ENCODE assay signal across 13 cellular contexts in the genomic region with DNA sequence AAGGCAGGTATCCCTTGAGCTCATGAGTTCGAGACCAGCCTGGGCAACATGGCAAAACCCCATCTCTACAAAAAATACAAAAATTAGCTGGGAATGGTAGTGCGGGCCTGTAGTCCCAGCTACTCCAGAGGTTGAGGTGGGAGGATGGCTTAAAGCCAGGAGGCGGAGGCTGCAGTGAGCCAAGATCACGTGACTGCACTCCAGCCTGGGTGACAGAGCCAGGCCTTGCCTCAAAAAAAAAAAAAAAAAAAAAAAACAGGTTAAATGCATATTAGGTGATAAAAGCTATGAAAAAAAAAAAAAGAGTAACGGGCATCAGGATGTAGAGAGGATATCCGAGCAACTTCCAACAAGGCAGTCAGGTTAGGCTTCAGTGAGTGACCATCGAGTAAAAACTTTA. TPM values are rescaled to one million over a fixed set of nuclear protein-coding genes. Genes with fewer than 3 reads are reported as not detected.
DNase-seq lines count a peak whose midpoint lies in the region; ATAC-seq and TF ChIP-seq lines count a peak whose summit lies in the region.
"Had no signal": no experiment of that assay in that cellular context is flagged by ENCODE, and none has a peak within 500 bp of the region (broad histone marks: within the 10 kb centered on the region; RNA-seq: fewer than 3 reads in every experiment).

No MANE protein-coding gene starts in this region.

- H3K9me3 ChIP-seq in right atrium auricular region = no peaks in the 10 kb centered on the region
- H3K9me3 ChIP-seq in T-helper 17 cell (ENCODE audit: control insufficient read depth, low read length, poor library complexity, severe bottlenecking) = no peaks in the 10 kb centered on the region
- H3K9me3 ChIP-seq in transverse colon = no peaks in the 10 kb centered on the region
- H3K9me3 ChIP-seq in gastroesophageal sphincter = no peaks in the 10 kb centered on the region
- H3K9me3 ChIP-seq: HAP-1 had no signal

- H3K4me1 ChIP-seq in right atrium auricular region (peaks cover 0 to 24% of the 10 kb centered on the region in 2 donors), transverse colon (peaks cover 13 to 23% (median 21%) of the 10 kb centered on the region in 4 donors), gastroesophageal sphincter (peaks cover 0 to 30% (median 16%) of the 10 kb centered on the region in 3 donors)

- peak overlapping the region; percentile 96 for H3K4me3 Mint-ChIP-seq in T-helper 17 cell
- peak overlapping the region in 3 of 5 donors; percentile 57 to 96 (median 64) for H3K4me3 Mint-ChIP-seq in immature natural killer cell

- no peaks in the 10 kb centered on the region for H3K27me3 ChIP-seq in right atrium auricular region
- no peaks in the 10 kb centered on the region for H3K27me3 ChIP-seq in transverse colon
- H3K27me3 ChIP-seq in gastroesophageal sphincter = no peaks in the 10 kb centered on the region

- TF ChIP-seq CTCF in right atrium auricular region (IDR thresholded peaks at IDR 0.05) (no peak), transverse colon (IDR thresholded peaks at IDR 0.05) (no peak), gastroesophageal sphincter (IDR thresholded peaks at IDR 0.05) (no peak)

- no peaks in the 10 kb centered on the region for H3K9me3 Mint-ChIP-seq in immature natural killer cell

- in situ Hi-C loops in transverse colon (cut with MboI; ENCODE audit: low pct_ligation_motif_present in 1 of 4, low pct_unique_long_range_greater_than_20kb in 1 of 4, low sequenced_read_pairs in 3 of 4) = no loop called here

- DNase-seq in left cardiac atrium = peak; percentile 56
- no peak for DNase-seq in right atrium auricular region (ENCODE audit: low spot score)
- DNase-seq in T-helper 17 cell = no peak
- no peak for DNase-seq in immature natural killer cell
- peak; percentile 20 for DNase-seq in transverse colon
- no peak for DNase-seq in HPDE6-E6E7 (ENCODE audit: extremely low spot score)
- DNase-seq: activated T-cell treated with anti-CD3 and anti-CD28 coated beads, Interleukin-2, amount 50 U/mL, for 1 hour; central memory CD4-positive, alpha-beta T cell; NCI-H1930; stimulated activated CD4-positive, alpha-beta T cell treated with anti-CD3 and anti-CD28 coated beads, Interleukin-12 subunit alpha, Interleukin-12 subunit beta, amount 100 ng/mL, for 4 hours had no signal

- TF ChIP-seq EP300 in transverse colon (IDR thresholded peaks at IDR 0.05; ENCODE audit: low read depth) = no peak
- TF ChIP-seq EP300 in gastroesophageal sphincter (IDR thresholded peaks at IDR 0.05) = no peak

- no peaks in the 10 kb centered on the region for H3K36me3 Mint-ChIP-seq in T-helper 17 cell (ENCODE audit: low read depth)
- H3K36me3 Mint-ChIP-seq in immature natural killer cell = no peaks in the 10 kb centered on the region

- H3K4me3 ChIP-seq in right atrium auricular region = no peak overlapping the region
- no peak overlapping the region for H3K4me3 ChIP-seq in transverse colon
- H3K4me3 ChIP-seq in gastroesophageal sphincter = no peak overlapping the region
- H3K4me3 ChIP-seq: HAP-1 had no signal

- H3K27ac Mint-ChIP-seq in T-helper 17 cell (peak overlapping the region; percentile 99), immature natural killer cell (peak overlapping the region in 5 of 6 donors; percentile 12 to 100 (median 97))

- H3K27ac ChIP-seq in right atrium auricular region (no peak overlapping the region), transverse colon (no peak overlapping the region), gastroesophageal sphincter (no peak overlapping the region)

- WGBS in transverse colon (ENCODE audit: low coverage in 1 of 2), 2 donors = 64 to 79% methylated on average over 2 to 7 of the region's 7 CpGs
- WGBS in gastroesophageal sphincter (ENCODE audit: low coverage in 1 of 2), 2 donors = 76% methylated on average over 4 of the region's 7 CpGs; no CpG with 5 or more reads in 1 of the 2 donors

- no peaks in the 10 kb centered on the region for H3K36me3 ChIP-seq in right atrium auricular region
- no peaks in the 10 kb centered on the region for H3K36me3 ChIP-seq in transverse colon
- no peaks in the 10 kb centered on the region for H3K36me3 ChIP-seq in gastroesophageal sphincter

- TF ChIP-seq POLR2A in transverse colon (IDR thresholded peaks at IDR 0.05) (no peak), gastroesophageal sphincter (IDR thresholded peaks at IDR 0.05) (no peak)

- ATAC-seq in left cardiac atrium (no peak), T-helper 17 cell (no peak), gastroesophageal sphincter (no peak), GM18858 (IDR thresholded peaks at IDR 0.05; ENCODE audit: unreplicated experiment) (no peak)

- H3K4me1 Mint-ChIP-seq in T-helper 17 cell (peaks cover 26% of the 10 kb centered on the region), immature natural killer cell (peaks cover 24 to 30% of the 10 kb centered on the region in 2 donors)

- intact Hi-C loops in left cardiac atrium (cut with DNase I) = no loop called here
- intact Hi-C loops in transverse colon (cut with DNase I; ENCODE audit: low total_unique reads) = no loop called here

- H3K27me3 Mint-ChIP-seq in T-helper 17 cell = no peaks in the 10 kb centered on the region
- H3K27me3 Mint-ChIP-seq in immature natural killer cell (ENCODE audit: low read depth in 3 of 3) = peaks cover 15 to 20% (median 17%) of the 10 kb centered on the region in 3 donors

RNA-seq across cellular contexts. Expression of a gene that starts 2.8 kb away (rescaled TPM):
- total RNA-seq in left cardiac atrium (10 to 100 TPM; 60.4 to 89.9 TPM), right atrium auricular region (10 to 100 TPM; 49.5 to 50.5 TPM), T-helper 17 cell (100 to 1,000 TPM; 289 to 319 TPM), transverse colon (100 to 1,000 TPM in 3 of 4 donors, 10 to 100 TPM in 1; 71.1 to 209 (median 141) TPM), gastroesophageal sphincter (100 to 1,000 TPM in 1 of 4 donors, 10 to 100 TPM in 3; 47.0 to 114 (median 64.5) TPM)
- polyA plus RNA-seq in immature natural killer cell = 100 to 1,000 TPM in 2 of 3 donors, 10 to 100 TPM in 1; 41.4 to 266 (median 103) TPM

Comparison
In these comparisons a context has a peak if more than half of its experiments do, and no peak if none do; other contexts are left out.
1. DNase-seq: peak in left cardiac atrium (single experiment) and transverse colon (single experiment); none in right atrium auricular region (single experiment), T-helper 17 cell (0 of 3), immature natural killer cell (0 of 3) and HPDE6-E6E7 (single experiment).